ENCODE assay signal across 21 cellular contexts in genomic region chr1:45971335-45971734, GRCh38.
"Had no signal": no experiment of that assay in that cellular context is flagged by ENCODE, and none has a peak within 500 bp of the region (broad histone marks: within the 10 kb centered on the region; RNA-seq: fewer than 3 reads in every experiment).

No MANE protein-coding gene starts in this region.

- H3K9me3 ChIP-seq: MG63 had no signal

- H3K36me3 ChIP-seq: MG63 had no signal

- H3K4me3 ChIP-seq: MG63 had no signal

- DNase-seq: activated CD4-positive, alpha-beta memory T cell treated with anti-CD3 and anti-CD28 coated beads, Interleukin-2, amount 10 ng/mL, durations not matched to agents 7 days and 5 days; activated CD4-positive, alpha-beta T cell treated with anti-CD3 and anti-CD28 coated beads, Interleukin-2, amount 10 ng/mL, durations not matched to agents 7 days and 5 days; activated CD4-positive, CD25-positive, alpha-beta regulatory T cell; activated gamma-delta T cell; activated naive CD4-positive, alpha-beta T cell treated with anti-CD3 and anti-CD28 coated beads for 36 hours; activated T-cell treated with anti-CD3 and anti-CD28 coated beads for 4 hours; activated T-cell treated with anti-CD3 and anti-CD28 coated beads, Interleukin-2, amount 50 U/mL, for 48 hours; amygdala; MG63; NCI-H1105; NCI-H1436; NCI-H1694 treated with DMSO at 0.1 percent for 48 hours; NCI-H2029 treated with DMSO at 0.1 percent for 48 hours; NCI-H510A treated with DMSO at 0.1 percent for 48 hours; NCI-H69; PC-3; SIG-M5; T-cell; T-helper 2 cell; T1000 had no signal

- H3K27me3 ChIP-seq: MG63 had no signal

- ATAC-seq: activated T-helper 17 cell treated with anti-CD3 and anti-CD28 coated beads, Interleukin-2, amount 50 U/mL, for 72 hours; PC-3; T-cell had no signal
